Comparison of ENCODE assay signal across 10 cellular contexts in the genomic region with DNA sequence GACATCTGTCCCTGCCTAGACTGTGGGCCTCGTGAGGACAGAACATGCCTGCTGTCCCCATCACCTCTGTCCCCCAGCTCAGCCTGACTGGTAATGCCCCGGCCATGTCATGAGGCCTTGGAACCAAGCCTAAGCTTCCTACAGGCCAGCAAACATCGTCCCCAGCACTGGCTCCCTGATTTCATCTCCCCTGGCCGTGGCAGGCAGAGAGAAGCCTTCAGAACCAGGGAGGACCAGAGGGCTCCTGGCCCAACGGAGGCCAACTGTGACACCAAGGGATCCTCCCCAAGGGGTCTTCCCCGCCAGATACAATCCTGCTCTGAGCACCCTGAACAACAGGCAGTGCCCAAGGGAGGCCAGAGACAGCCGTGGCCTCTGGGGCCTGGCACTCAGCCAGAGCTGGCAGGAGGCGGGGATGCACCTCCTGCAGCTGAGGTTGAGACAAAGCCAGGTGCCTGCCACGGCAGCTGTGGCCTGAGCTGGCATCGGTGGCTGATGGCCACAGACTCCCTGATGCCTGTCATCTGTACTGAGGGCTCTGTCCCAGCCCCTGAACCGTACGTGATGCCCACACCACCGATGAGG. TPM values are rescaled to one million over a fixed set of nuclear protein-coding genes. Genes with fewer than 3 reads are reported as not detected.
A peak's percentile ranks its signal among the peaks of the same experiment; 100 is the strongest.
DNase-seq lines count a peak whose midpoint lies in the region; ATAC-seq and TF ChIP-seq lines count a peak whose summit lies in the region.
"Had no signal": no experiment of that assay in that cellular context is flagged by ENCODE, and none has a peak within 500 bp of the region (broad histone marks: within the 10 kb centered on the region; RNA-seq: fewer than 3 reads in every experiment).

No MANE protein-coding gene starts in this region.

- H3K27me3 ChIP-seq in right lobe of liver (no peaks in the 10 kb centered on the region), gastroesophageal sphincter (no peaks in the 10 kb centered on the region)

- TF ChIP-seq CTCF in right lobe of liver (IDR thresholded peaks at IDR 0.05) (no peak), gastroesophageal sphincter (IDR thresholded peaks at IDR 0.05) (no peak)

- H3K9me3 ChIP-seq in right lobe of liver (no peaks in the 10 kb centered on the region), gastroesophageal sphincter (no peaks in the 10 kb centered on the region)

- intact Hi-C loops in right lobe of liver (cut with DNase I), result no loop called here

- ATAC-seq in right lobe of liver, result peak; percentile 34 to 48 (median 40)
- no peak for ATAC-seq in HG02759 (IDR thresholded peaks at IDR 0.05; ENCODE audit: unreplicated experiment)
- ATAC-seq in GM19328 (IDR thresholded peaks at IDR 0.05; ENCODE audit: unreplicated experiment), result no peak
- ATAC-seq in HG03342 (IDR thresholded peaks at IDR 0.05; ENCODE audit: unreplicated experiment), result no peak
- ATAC-seq in gastroesophageal sphincter, result no peak

- no peak overlapping the region for H3K4me3 ChIP-seq in right lobe of liver
- H3K4me3 ChIP-seq in gastroesophageal sphincter, result no peak overlapping the region

- TF ChIP-seq POLR2A in right lobe of liver (IDR thresholded peaks at IDR 0.05), result no peak
- no peak for TF ChIP-seq POLR2A in gastroesophageal sphincter (IDR thresholded peaks at IDR 0.05)

- no peak for TF ChIP-seq EP300 in gastroesophageal sphincter (IDR thresholded peaks at IDR 0.05)

- H3K36me3 ChIP-seq in right lobe of liver (no peaks in the 10 kb centered on the region), gastroesophageal sphincter (no peaks in the 10 kb centered on the region)

- DNase-seq in D341Med (ENCODE audit: low spot score) (peak; percentile 71), NCI-H1092 (lab: John Stamatoyannopoulos, UW) (peak; percentile 96), SW480 (ENCODE audit: low spot score) (peak; percentile 50), right lobe of liver (peak in 1 of 3 donors; percentile 53)
- DNase-seq: endodermal cell, islet precursor cell had no signal

- WGBS in right lobe of liver (ENCODE audit: insufficient coverage, low coverage, low lambda C conversion rate, missing lambda C conversion rate), result 38% methylated on average over 6 of the region's 13 CpGs
- 48% methylated on average over 4 of the region's 13 CpGs; no CpG with 5 or more reads in 1 of the 2 donors for WGBS in gastroesophageal sphincter (ENCODE audit: low coverage in 1 of 2), 2 donors

- no peaks in the 10 kb centered on the region for H3K4me1 ChIP-seq in right lobe of liver
- no peaks in the 10 kb centered on the region for H3K4me1 ChIP-seq in gastroesophageal sphincter

- H3K27ac ChIP-seq in right lobe of liver (no peak overlapping the region), gastroesophageal sphincter (no peak overlapping the region)

RNA-seq across cellular contexts. Expression of gene NPHP4, which starts 9.9 kb away (rescaled TPM):
- 1 to 10 TPM; 1.5 to 6.0 (median 2.0) TPM for total RNA-seq in right lobe of liver
- 1 to 10 TPM; 5.7 to 9.7 (median 6.2) TPM for total RNA-seq in gastroesophageal sphincter

RNA-seq across cellular contexts. Expression of gene KCNAB2, which starts 43.6 kb away (rescaled TPM):
- total RNA-seq in right lobe of liver (10 to 100 TPM in 2 of 6 experiments, 1 to 10 TPM in 4; 4.4 to 14.8 (median 6.9) TPM), gastroesophageal sphincter (10 to 100 TPM; 10.9 to 12.6 (median 11.7) TPM)

Comparison
In these comparisons a context has a peak if more than half of its experiments do, and no peak if none do; other contexts are left out.
1. ATAC-seq: peak in right lobe of liver (4 of 4); none in HG02759 (single experiment), GM19328 (single experiment), HG03342 (single experiment) and gastroesophageal sphincter (single experiment).